8 cellular contexts compared by ENCODE assay signal in genomic region chr17:47615766-47616424, GRCh38. TPM values are rescaled to one million over a fixed set of nuclear protein-coding genes. Genes with fewer than 3 reads are reported as not detected.
DNase-seq lines count a peak whose midpoint lies in the region; ATAC-seq and TF ChIP-seq lines count a peak whose summit lies in the region.

No MANE protein-coding gene starts in this region.

- ATAC-seq in naive thymus-derived CD4-positive, alpha-beta T cell: peak; percentile 51
- ATAC-seq in HG03135 (IDR thresholded peaks at IDR 0.05; ENCODE audit: unreplicated experiment): no peak

- H3K36me3 Mint-ChIP-seq in naive thymus-derived CD4-positive, alpha-beta T cell: peaks cover 5 to 22% (median 15%) of the 10 kb centered on the region in 5 donors

- DNase-seq in DMS53 (lab: John Stamatoyannopoulos, UW) (peak; percentile 84), HuH-7.5 (ENCODE audit: low spot score) (peak; percentile 12), RWPE1 (ENCODE audit: low spot score) (peak; percentile 19), epithelial cell of esophagus (ENCODE audit: low read depth) (peak; percentile 54), amniotic stem cell (lab: John Stamatoyannopoulos, UW) (no peak), substantia nigra (lab: John Stamatoyannopoulos, UW) (no peak)
- DNase-seq in naive thymus-derived CD4-positive, alpha-beta T cell: peak in 7 of 9 donors; percentile 17 to 59 (median 44)

- 0 out of 2 replicates have a peak overlapping the region, but pooled peaks have one; percentile 29 for H3K27ac ChIP-seq in RWPE1
- no peak overlapping the region for H3K27ac ChIP-seq in naive thymus-derived CD4-positive, alpha-beta T cell (ENCODE audit: low read depth, low read length)
- H3K27ac ChIP-seq in substantia nigra (ENCODE audit: low read depth, low read length, poor library complexity, severe bottlenecking): no peak overlapping the region

- no peaks in the 10 kb centered on the region for H3K27me3 ChIP-seq in naive thymus-derived CD4-positive, alpha-beta T cell (ENCODE audit: control insufficient read depth in 2 of 2, insufficient read depth in 2 of 2, low read length in 2 of 2)

- H3K4me1 Mint-ChIP-seq in naive thymus-derived CD4-positive, alpha-beta T cell: peaks cover 0 to 14% (median 5%) of the 10 kb centered on the region in 7 donors

- CTCF ChIA-PET in RWPE1 (lab: Yijun Ruan, JAX): interaction anchor here (0.6 to 1.6 kb wide), 4 partner anchors 16 to 231 kb away, joined by 3 to 9 read pairs (median 3); no protein-coding TSS in a partner anchor
- CTCF ChIA-PET in naive thymus-derived CD4-positive, alpha-beta T cell (lab: Charles Lee): interaction anchor here (0.6 to 1.9 kb wide), 18 partner anchors 9 to 674 kb away, joined by 3 to 9 read pairs (median 4); no protein-coding TSS in a partner anchor

- TF ChIP-seq CTCF in RWPE1 (conservative IDR thresholded peaks at IDR 0.05; ENCODE audit: low read depth) (peak; percentile 79), epithelial cell of esophagus (IDR thresholded peaks at IDR 0.05; ENCODE audit: insufficient read depth, low read depth, low read length, missing control alignments) (peak; percentile 52)

- no peak overlapping the region for H3K4me3 Mint-ChIP-seq in naive thymus-derived CD4-positive, alpha-beta T cell

- intact Hi-C loops in naive thymus-derived CD4-positive, alpha-beta T cell (cut with micrococcal nuclease): loop anchor here (1.0 to 10.0 kb wide), 5 partner anchors 254 to 674 kb away; partner anchors contain the start of gene EFCAB13 (in 1 of the 2)

- H3K4me1 ChIP-seq in naive thymus-derived CD4-positive, alpha-beta T cell (ENCODE audit: control insufficient read depth in 2 of 2, insufficient read depth in 2 of 2, low read length in 2 of 2): no peaks in the 10 kb centered on the region

- peak overlapping the region in 6 of 9 donors; percentile 19 to 81 (median 52) for H3K27ac Mint-ChIP-seq in naive thymus-derived CD4-positive, alpha-beta T cell

- no peaks in the 10 kb centered on the region for H3K9me3 ChIP-seq in naive thymus-derived CD4-positive, alpha-beta T cell (ENCODE audit: control insufficient read depth in 2 of 3, low read length in 3 of 3)

- no peaks in the 10 kb centered on the region for H3K27me3 Mint-ChIP-seq in naive thymus-derived CD4-positive, alpha-beta T cell

- POLR2A ChIA-PET in RWPE1 (lab: Yijun Ruan, JAX; ENCODE audit: low non-redundant PET): no interaction called here
- POLR2A ChIA-PET in naive thymus-derived CD4-positive, alpha-beta T cell (lab: Charles Lee): interaction anchor here (1.6 kb wide), 1 partner anchor 34 kb away, joined by 4 read pairs; the partner anchor contains the start of gene KPNB1

- H3K9me3 Mint-ChIP-seq in naive thymus-derived CD4-positive, alpha-beta T cell: no peaks in the 10 kb centered on the region

- no peak overlapping the region for H3K4me3 ChIP-seq in epithelial cell of esophagus (ENCODE audit: low read length)
- H3K4me3 ChIP-seq in naive thymus-derived CD4-positive, alpha-beta T cell (ENCODE audit: low read length): no peak overlapping the region

- peaks cover 0 to 53% (median 20%) of the 10 kb centered on the region in 3 experiments for H3K36me3 ChIP-seq in naive thymus-derived CD4-positive, alpha-beta T cell (ENCODE audit: control insufficient read depth in 2 of 3, insufficient read depth in 3 of 3, low read length in 3 of 3)

RNA-seq across cellular contexts. Expression of gene KPNB1, which starts 33.8 kb away (rescaled TPM):
- 100 to 1,000 TPM; 185 to 465 (median 255) TPM for total RNA-seq in naive thymus-derived CD4-positive, alpha-beta T cell
- polyA plus RNA-seq in naive thymus-derived CD4-positive, alpha-beta T cell: 10 to 100 TPM; 21.1 to 30.0 TPM

Comparison
In these comparisons a context has a peak if more than half of its experiments do, and no peak if none do; other contexts are left out.
1. DNase-seq: peak in DMS53 (single experiment), HuH-7.5 (single experiment), RWPE1 (single experiment), epithelial cell of esophagus (single experiment) and naive thymus-derived CD4-positive, alpha-beta T cell (7 of 9); none in amniotic stem cell (single experiment) and substantia nigra (0 of 49).